32 cellular contexts compared by ENCODE assay signal in genomic region chr5:15446552-15446951, GRCh38. TPM values are rescaled to one million over a fixed set of nuclear protein-coding genes. Genes with fewer than 3 reads are reported as not detected.
DNase-seq lines count a peak whose midpoint lies in the region; ATAC-seq and TF ChIP-seq lines count a peak whose summit lies in the region.
"Had no signal": no experiment of that assay in that cellular context is flagged by ENCODE, and none has a peak within 500 bp of the region (broad histone marks: within the 10 kb centered on the region; RNA-seq: fewer than 3 reads in every experiment).

No MANE protein-coding gene starts in this region.

- DNase-seq in BJ (ENCODE audit: low read depth), result peak; percentile 28
- DNase-seq in M059J (ENCODE audit: low read depth), result peak; percentile 10
- peak; percentile 78 for DNase-seq in choroid plexus epithelial cell (ENCODE audit: low read depth)
- DNase-seq in trophoblast cell, result peak; percentile 48 to 80
- DNase-seq in ascending aorta (ENCODE audit: low spot score in 2 of 2), result no peak
- DNase-seq in NCI-H2196 treated with DMSO at 0.1 percent for 48 hours (lab: John Stamatoyannopoulos, UW; ENCODE audit: unreplicated experiment), result no peak
- no peak for DNase-seq in NCI-H187 (lab: John Stamatoyannopoulos, UW)
- DNase-seq: activated CD4-positive, alpha-beta T cell treated with anti-CD3 and anti-CD28 coated beads for 4 hours; activated effector memory CD4-positive, alpha-beta T cell treated with anti-CD3 and anti-CD28 coated beads, Interleukin-2, amount 50 U/mL, for 16 hours; activated naive CD8-positive, alpha-beta T cell treated with anti-CD3 and anti-CD28 coated beads, Interleukin-2, amount 10 ng/mL, durations not matched to agents 7 days and 5 days; activated T-cell treated with anti-CD3 and anti-CD28 coated beads for 4 hours; Calu3; colonic mucosa; DND-41; endodermal cell; kidney; mucosa of descending colon; NCI-H2029 treated with DMSO at 0.1 percent for 48 hours; NCI-H2227 treated with DMSO at 0.1 percent for 48 hours; NCI-H69; Peyer's patch; SIG-M5; small intestine; stimulated activated CD4-positive, alpha-beta T cell treated with anti-CD3 and anti-CD28 coated beads, Interleukin-1b, Interleukin-23, amount 100 ng/mL, for 48 hours; stimulated activated CD8-positive, alpha-beta memory T cell treated with anti-CD3 and anti-CD28 coated beads, Interleukin-4, amount 100 ng/mL, for 48 hours; stomach had no signal

- H3K4me3 ChIP-seq in BJ (ENCODE audit: low read depth, low read length) (no peak overlapping the region), choroid plexus epithelial cell (ENCODE audit: low read depth, low read length) (no peak overlapping the region), trophoblast cell (ENCODE audit: low read depth, low read length) (no peak overlapping the region), ascending aorta (no peak overlapping the region)
- H3K4me3 ChIP-seq: colonic mucosa, esophagus muscularis mucosa, lung, mucosa of descending colon, Peyer's patch, stomach, tibial nerve had no signal

- H2BK120ac ChIP-seq in trophoblast cell (ENCODE audit: insufficient read depth, low read length, poor library complexity), result no peak overlapping the region

- H2BK12ac ChIP-seq in trophoblast cell (ENCODE audit: low read length), result no peak overlapping the region

- H4K91ac ChIP-seq in trophoblast cell (ENCODE audit: low read depth, low read length), result no peak overlapping the region

- no peak overlapping the region for H4K8ac ChIP-seq in trophoblast cell (ENCODE audit: low read depth, low read length)

- no peaks in the 10 kb centered on the region for H3K79me2 ChIP-seq in trophoblast cell (ENCODE audit: control insufficient read depth, insufficient read depth, low read length, poor library complexity)

- no peak overlapping the region for H2AFZ ChIP-seq in trophoblast cell (ENCODE audit: insufficient read depth, low read length, poor library complexity)

- no peak overlapping the region for H2BK5ac ChIP-seq in trophoblast cell (ENCODE audit: low read depth, low read length, poor library complexity)

- no peak overlapping the region for H3K23ac ChIP-seq in trophoblast cell (ENCODE audit: low read length)

- no peak overlapping the region for H3K9ac ChIP-seq in trophoblast cell (ENCODE audit: low read length)

- no peaks in the 10 kb centered on the region for H3K4me1 ChIP-seq in trophoblast cell (ENCODE audit: control insufficient read depth in 1 of 2, insufficient read depth in 2 of 2, low read length in 2 of 2)
- H3K4me1 ChIP-seq in ascending aorta, result no peaks in the 10 kb centered on the region
- H3K4me1 ChIP-seq: colonic mucosa, stomach, tibial nerve had no signal

- H3K27me3 ChIP-seq in BJ (ENCODE audit: control insufficient read depth, insufficient read depth, low read length), result 0 out of 2 replicates have a peak, but pooled peaks cover 2% of the 10 kb centered on the region
- no peaks in the 10 kb centered on the region for H3K27me3 ChIP-seq in trophoblast cell (ENCODE audit: insufficient read depth, low read length)
- no peaks in the 10 kb centered on the region for H3K27me3 ChIP-seq in ascending aorta
- H3K27me3 ChIP-seq: colonic mucosa, esophagus muscularis mucosa, Peyer's patch, stomach, tibial nerve had no signal

- no peak overlapping the region for H2AK5ac ChIP-seq in trophoblast cell (ENCODE audit: low read length)

- no peak overlapping the region for H3K18ac ChIP-seq in trophoblast cell (ENCODE audit: low read length)

- H3K27ac ChIP-seq in trophoblast cell (ENCODE audit: low read depth, low read length) (no peak overlapping the region), ascending aorta (no peak overlapping the region)
- H3K27ac ChIP-seq: colonic mucosa, esophagus muscularis mucosa, Peyer's patch, stomach, tibial nerve had no signal

- H3K36me3 ChIP-seq in BJ (ENCODE audit: control insufficient read depth, insufficient read depth, low read length) (no peaks in the 10 kb centered on the region), trophoblast cell (ENCODE audit: control insufficient read depth in 1 of 2, insufficient read depth in 2 of 2, low read length in 2 of 2) (no peaks in the 10 kb centered on the region), ascending aorta (no peaks in the 10 kb centered on the region)
- H3K36me3 ChIP-seq: colonic mucosa, esophagus muscularis mucosa, Peyer's patch, stomach, tibial nerve had no signal

- POLR2A ChIA-PET in BJ (lab: Charles Lee), result no interaction called here

- no peak for TF ChIP-seq CTCF in BJ (IDR thresholded peaks at IDR 0.05; ENCODE audit: insufficient read depth, low read depth, low read length)
- no peak for TF ChIP-seq CTCF in choroid plexus epithelial cell (conservative IDR thresholded peaks at IDR 0.05; ENCODE audit: low read depth, low read length)
- no peak for TF ChIP-seq CTCF in ascending aorta (IDR thresholded peaks at IDR 0.05)

- H3K9me3 ChIP-seq in trophoblast cell (ENCODE audit: insufficient read depth, low read depth, low read length), result no peaks in the 10 kb centered on the region
- H3K9me3 ChIP-seq in ascending aorta, result no peaks in the 10 kb centered on the region
- H3K9me3 ChIP-seq: colonic mucosa, esophagus muscularis mucosa, mucosa of descending colon, Peyer's patch, stomach, tibial nerve had no signal

- no peak overlapping the region for H3K14ac ChIP-seq in trophoblast cell (ENCODE audit: low read length)

- H3K79me1 ChIP-seq in trophoblast cell (ENCODE audit: low read length), result no peaks in the 10 kb centered on the region

- ATAC-seq in GM18867 (IDR thresholded peaks at IDR 0.05; ENCODE audit: unreplicated experiment), result no peak
- ATAC-seq: mucosa of descending colon; natural killer cell treated with Interleukin-12 subunit alpha and Interleukin-12 subunit beta and Interleukin-15 and Interleukin-18, amount 100 ng/mL, for 72 hours had no signal

- intact Hi-C loops in ascending aorta (cut with DNase I), result no loop called here

- no peak overlapping the region for H3K4ac ChIP-seq in trophoblast cell (ENCODE audit: low read depth, low read length)

- H4K12ac ChIP-seq in trophoblast cell (ENCODE audit: low read depth, low read length), result no peak overlapping the region

- no peak overlapping the region for H3K4me2 ChIP-seq in trophoblast cell (ENCODE audit: low read length)

- CTCF ChIA-PET in BJ (lab: Yijun Ruan, JAX), result no interaction called here

RNA-seq across cellular contexts. Expression of gene FBXL7, which starts 53.4 kb away (rescaled TPM):
- 17.9 and 23.2 TPM in 2 replicates for polyA plus RNA-seq in BJ (2011; rRNA removed)
- 33.2 and 36.8 TPM in 2 replicates for polyA minus RNA-seq in BJ (2011; rRNA and poly(A)+ RNA removed)
- 9.7 and 12.5 TPM in 2 replicates for total RNA-seq in M059J (2014; rRNA removed; shearing (Covaris generic))
- 10.0 and 10.1 TPM in 2 replicates for polyA plus RNA-seq in trophoblast cell (2013)
- total RNA-seq in ascending aorta, result 30.4 TPM
- total RNA-seq: activated naive CD8-positive, alpha-beta T cell treated with anti-CD3 and anti-CD28 coated beads, Interleukin-2, amount 10 ng/mL, durations not matched to agents 7 days and 5 days; Calu3; MCF 10A; natural killer cell treated with Interleukin-12 subunit alpha and Interleukin-12 subunit beta and Interleukin-15 and Interleukin-18, amount 100 ng/mL, for 72 hours had no signal

Comparison
In these comparisons a context has a peak if more than half of its experiments do, and no peak if none do; other contexts are left out.
1. DNase-seq: peak in BJ (single experiment), M059J (single experiment), choroid plexus epithelial cell (single experiment) and trophoblast cell (2 of 2); none in ascending aorta (0 of 2), NCI-H2196 treated with DMSO at 0.1 percent for 48 hours (single experiment) and NCI-H187 (0 of 2).